ENCODE assay signal across 19 cellular contexts in the genomic region with DNA sequence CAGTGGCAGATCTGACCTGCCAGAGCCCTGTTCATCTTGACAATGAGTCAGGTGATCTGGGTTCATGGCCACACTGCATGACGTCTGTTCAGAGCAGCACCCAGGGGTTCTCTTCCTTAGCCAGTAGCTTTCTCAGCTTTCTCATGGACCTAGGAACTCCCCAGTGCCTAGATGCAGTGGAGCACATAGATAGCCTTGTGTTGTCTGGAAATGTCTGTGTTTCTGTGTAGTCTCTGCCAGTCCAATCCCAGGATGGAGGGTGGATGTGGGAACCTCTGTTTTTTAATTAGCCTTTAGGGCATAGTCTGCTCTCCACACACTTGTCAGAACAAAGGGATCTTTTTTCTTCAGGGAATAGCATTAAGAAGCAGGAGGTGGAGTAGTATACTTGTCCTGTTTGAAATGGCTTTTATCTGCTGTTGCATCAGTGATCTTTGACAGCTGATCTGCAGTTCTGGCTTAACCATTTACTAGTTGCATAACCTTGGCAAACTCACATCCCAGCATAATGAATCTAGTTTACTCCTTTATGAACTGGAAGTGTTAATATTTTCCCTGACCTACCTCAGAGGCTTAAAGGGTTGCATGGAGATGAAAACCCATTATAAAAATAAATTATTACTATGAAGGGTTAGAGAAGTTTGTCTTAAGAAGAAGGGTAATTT. TPM values are rescaled to one million over a fixed set of nuclear protein-coding genes. Genes with fewer than 3 reads are reported as not detected.
DNase-seq lines count a peak whose midpoint lies in the region; ATAC-seq and TF ChIP-seq lines count a peak whose summit lies in the region.
"Had no signal": no experiment of that assay in that cellular context is flagged by ENCODE, and none has a peak within 500 bp of the region (broad histone marks: within the 10 kb centered on the region; RNA-seq: fewer than 3 reads in every experiment).

No MANE protein-coding gene starts in this region.

- H3K4me1 ChIP-seq in Peyer's patch (no peaks in the 10 kb centered on the region), hepatocyte (ENCODE audit: insufficient read depth) (peaks cover 16% of the 10 kb centered on the region), suprapubic skin (peaks cover 7% of the 10 kb centered on the region)

- H3K9me3 Mint-ChIP-seq in nephron, result no peaks in the 10 kb centered on the region
- H3K9me3 Mint-ChIP-seq in activated naive CD4-positive, alpha-beta T cell treated with anti-CD3 and anti-CD28 coated beads, Interleukin-2, amount 50 U/mL, for 72 hours, result no peaks in the 10 kb centered on the region

- no peak overlapping the region for H2AFZ ChIP-seq in hepatocyte
- H2AFZ ChIP-seq: neural progenitor cell had no signal

- H3K27me3 ChIP-seq in Peyer's patch (no peaks in the 10 kb centered on the region), hepatocyte (no peaks in the 10 kb centered on the region), suprapubic skin (peaks cover 16% of the 10 kb centered on the region)
- H3K27me3 ChIP-seq: neural progenitor cell had no signal

- in situ Hi-C loops in Caki2 (cut with HindIII; ENCODE audit: low pct_unique_long_range_greater_than_20kb, low sequenced_read_pairs), result no loop called here

- peaks cover 6% of the 10 kb centered on the region for H3K4me1 Mint-ChIP-seq in nephron

- no peaks in the 10 kb centered on the region for H3K36me3 ChIP-seq in Peyer's patch
- no peaks in the 10 kb centered on the region for H3K36me3 ChIP-seq in hepatocyte (replicated peaks; ENCODE audit: insufficient read depth, low read depth)
- no peaks in the 10 kb centered on the region for H3K36me3 ChIP-seq in suprapubic skin
- H3K36me3 ChIP-seq: HAP-1, neural progenitor cell had no signal

- H3K4me2 ChIP-seq in hepatocyte, result peak overlapping the region; percentile 52
- H3K4me2 ChIP-seq: neural progenitor cell had no signal

- TF ChIP-seq EP300 in suprapubic skin (IDR thresholded peaks at IDR 0.05), result no peak

- H3K9me2 ChIP-seq in hepatocyte (replicated peaks; ENCODE audit: insufficient read depth), result no peaks in the 10 kb centered on the region

- no peaks in the 10 kb centered on the region for H3K79me2 ChIP-seq in hepatocyte

- WGBS in hepatocyte (ENCODE audit: low lambda C conversion rate, missing lambda C conversion rate), result 30% methylated on average over 1 of the region's 1 CpG
- 58% methylated on average over 1 of the region's 1 CpG for WGBS in suprapubic skin

- H3K9me3 ChIP-seq in Peyer's patch (no peaks in the 10 kb centered on the region), hepatocyte (ENCODE audit: low read depth) (no peaks in the 10 kb centered on the region), suprapubic skin (no peaks in the 10 kb centered on the region)
- H3K9me3 ChIP-seq: HAP-1 had no signal

- H3K4me3 Mint-ChIP-seq in nephron, result no peak overlapping the region

- DNase-seq in Caki2 (ENCODE audit: low read depth) (peak; percentile 77), Peyer's patch (peak in 2 of 3 donors; percentile 61 to 77), hepatocyte (ENCODE audit: low spot score) (peak; percentile 50), suprapubic skin (ENCODE audit: low spot score in 2 of 2) (no peak)
- DNase-seq in activated naive CD4-positive, alpha-beta T cell treated with anti-CD3 and anti-CD28 coated beads, Interleukin-2, amount 50 U/mL, for 72 hours (ENCODE audit: low spot score in 2 of 2), result no peak
- DNase-seq: activated CD8-positive, alpha-beta memory T cell treated with anti-CD3 and anti-CD28 coated beads for 24 hours; cerebellar nuclear complex; NCI-H187; NCI-H82; T-helper 1 cell had no signal

- H3K27ac Mint-ChIP-seq in nephron, result peak overlapping the region; percentile 72 to 89 (median 76)
- no peak overlapping the region for H3K27ac Mint-ChIP-seq in activated naive CD4-positive, alpha-beta T cell treated with anti-CD3 and anti-CD28 coated beads, Interleukin-2, amount 50 U/mL, for 72 hours

- no peaks in the 10 kb centered on the region for H3K36me3 Mint-ChIP-seq in nephron (ENCODE audit: low read depth)
- no peaks in the 10 kb centered on the region for H3K36me3 Mint-ChIP-seq in activated naive CD4-positive, alpha-beta T cell treated with anti-CD3 and anti-CD28 coated beads, Interleukin-2, amount 50 U/mL, for 72 hours
- H3K36me3 Mint-ChIP-seq: neural progenitor cell had no signal

- H3K27ac ChIP-seq in Peyer's patch, result peak overlapping the region in 3 of 4 donors; percentile 23 to 91 (median 75)
- peak overlapping the region; percentile 82 for H3K27ac ChIP-seq in hepatocyte
- no peak overlapping the region for H3K27ac ChIP-seq in suprapubic skin
- H3K27ac ChIP-seq: neural progenitor cell, RWPE1 had no signal

- ATAC-seq in HG03175 (IDR thresholded peaks at IDR 0.05; ENCODE audit: unreplicated experiment) (no peak), GM18505 (IDR thresholded peaks at IDR 0.05; ENCODE audit: unreplicated experiment) (no peak)
- no peak for ATAC-seq in activated naive CD4-positive, alpha-beta T cell treated with anti-CD3 and anti-CD28 coated beads, Interleukin-2, amount 50 U/mL, for 72 hours
- ATAC-seq: sciatic nerve had no signal

- peaks cover 14% of the 10 kb centered on the region for H3K27me3 Mint-ChIP-seq in nephron (ENCODE audit: low read depth)

- TF ChIP-seq POLR2A in Peyer's patch (IDR thresholded peaks at IDR 0.05) (no peak), GM18505 (IDR thresholded peaks at IDR 0.05; ENCODE audit: borderline replicate concordance, extremely low read depth, insufficient read depth, insufficient read length) (no peak), suprapubic skin (IDR thresholded peaks at IDR 0.05) (no peak)

- no peak overlapping the region for H3K4me3 ChIP-seq in Peyer's patch
- no peak overlapping the region for H3K4me3 ChIP-seq in hepatocyte
- no peak overlapping the region for H3K4me3 ChIP-seq in suprapubic skin
- H3K4me3 ChIP-seq: HAP-1, neural progenitor cell had no signal

- TF ChIP-seq CTCF in Peyer's patch (IDR thresholded peaks at IDR 0.05) (peak in 1 of 6 experiments; percentile 6), hepatocyte (IDR thresholded peaks at IDR 0.05; ENCODE audit: poor library complexity) (no peak), nephron (IDR thresholded peaks at IDR 0.05; ENCODE audit: unreplicated experiment in 3 of 3) (no peak), suprapubic skin (IDR thresholded peaks at IDR 0.05) (no peak)

- H4K20me1 ChIP-seq in hepatocyte (ENCODE audit: insufficient read depth, poor library complexity, severe bottlenecking), result no peaks in the 10 kb centered on the region

RNA-seq across cellular contexts. Expression of a gene that starts 16.1 kb away (rescaled TPM):
- 0.24 TPM in 1 of 2 replicates, not detected in the other for total RNA-seq in Caki2 (2014; rRNA removed; shearing (Covaris generic); ENCODE audit: low replicate concordance)
- total RNA-seq in Peyer's patch, result 100 to 1,000 TPM in 3 of 4 donors, 10 to 100 TPM in 1; 74.6 to 194 (median 105) TPM
- total RNA-seq in hepatocyte, result 27.8 and 30.1 TPM in 2 replicates
- polyA plus RNA-seq in hepatocyte, result 5.2 and 8.9 TPM in 2 replicates
- total RNA-seq in suprapubic skin, result 10 to 100 TPM in 1 of 4 donors, 1 to 10 TPM in 3; 1.9 to 28.2 (median 6.3) TPM
- total RNA-seq in activated naive CD4-positive, alpha-beta T cell treated with anti-CD3 and anti-CD28 coated beads, Interleukin-2, amount 50 U/mL, for 72 hours, result under 1 TPM in 1 of 2 donors, not detected in 1; 0.10 TPM
- total RNA-seq: fibroblast of villous mesenchyme, M059J had no signal

Comparison
In these comparisons a context has a peak if more than half of its experiments do, and no peak if none do; other contexts are left out.
1. DNase-seq: peak in Caki2 (single experiment), Peyer's patch (2 of 3) and hepatocyte (single experiment); none in suprapubic skin (0 of 2) and activated naive CD4-positive, alpha-beta T cell treated with anti-CD3 and anti-CD28 coated beads, Interleukin-2, amount 50 U/mL, for 72 hours (0 of 2).
2. H3K27ac Mint-ChIP-seq: peak in nephron (3 of 3); none in activated naive CD4-positive, alpha-beta T cell treated with anti-CD3 and anti-CD28 coated beads, Interleukin-2, amount 50 U/mL, for 72 hours (0 of 2).